ENCODE assay signal across 8 cellular contexts in the genomic region with DNA sequence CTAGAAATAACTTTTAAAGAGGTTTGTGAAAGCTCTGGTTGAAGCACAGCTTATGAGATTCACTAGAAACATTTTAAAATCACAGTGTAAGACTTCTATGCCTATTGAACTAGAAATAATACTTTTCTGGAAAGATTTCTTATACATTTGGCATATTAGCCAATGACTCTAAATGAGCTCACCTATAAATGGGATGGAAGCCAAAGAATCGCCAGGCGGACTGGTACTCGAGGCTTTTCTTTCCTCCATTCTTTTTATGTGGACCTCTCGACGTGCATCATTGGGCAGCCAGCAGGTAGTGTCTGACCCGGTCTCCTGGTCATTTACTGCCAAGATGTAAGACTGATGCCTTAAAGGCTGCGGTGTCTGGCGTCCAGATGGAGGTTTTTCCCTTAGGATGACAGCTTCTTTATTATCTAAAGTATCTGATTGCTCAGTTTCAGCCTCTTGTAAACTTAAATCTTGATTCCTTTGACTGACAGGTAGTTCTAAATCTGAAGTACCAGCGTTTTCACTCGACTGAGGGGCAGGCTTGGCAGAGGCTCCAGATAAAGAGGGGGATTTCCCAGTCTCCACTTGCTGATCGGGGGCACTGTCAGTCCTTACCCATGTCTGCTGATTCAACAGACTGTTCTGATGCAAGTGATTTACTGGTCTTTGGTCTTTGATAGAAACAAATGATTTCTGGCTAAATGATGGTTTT.
A peak's percentile ranks its signal among the peaks of the same experiment; 100 is the strongest.
DNase-seq lines count a peak whose midpoint lies in the region; ATAC-seq and TF ChIP-seq lines count a peak whose summit lies in the region.
"Not testable (repeated sequence)": the region's sequence is repeated elsewhere in the genome, so short reads cannot be mapped to it uniquely, and the experiment has no call there.

No MANE protein-coding gene starts in this region.

- POLR2A ChIA-PET in Caco-2 (lab: Charles Lee): not testable (repeated sequence)

- H3K27me3 Mint-ChIP-seq in Caco-2 (ENCODE audit: insufficient read depth, unreplicated experiment); activated T-helper 17 cell treated with anti-CD3 and anti-CD28 coated beads, Interleukin-2, amount 50 U/mL, for 72 hours; osteocyte (ENCODE audit: unreplicated experiment); type B pancreatic cell: not testable (repeated sequence)

- CTCF ChIA-PET in Caco-2 (lab: Charles Lee): not testable (repeated sequence)

- ATAC-seq in activated CD4-positive, CD25-positive, alpha-beta regulatory T cell treated with anti-CD3 and anti-CD28 coated beads, Interleukin-2, amount 50 U/mL, for 24 hours: peak; percentile 30 to 44
- peak; percentile 35 for ATAC-seq in activated T-helper 17 cell treated with anti-CD3 and anti-CD28 coated beads, Interleukin-2, amount 50 U/mL, for 72 hours (replicated peaks)

- TSS peak; percentile 23 for BruUV-seq in Caco-2 (replicated peaks; lab: Mats Ljungman, UMichigan)

- H3K36me3 ChIP-seq in Caco-2 (ENCODE audit: control insufficient read depth, insufficient read depth, low read length): not testable (repeated sequence)

- peaks cover 42% of the 10 kb centered on the region for H3K36me3 Mint-ChIP-seq in Caco-2 (ENCODE audit: insufficient read depth, unreplicated experiment)
- H3K36me3 Mint-ChIP-seq in activated T-helper 17 cell treated with anti-CD3 and anti-CD28 coated beads, Interleukin-2, amount 50 U/mL, for 72 hours (ENCODE audit: low read depth): not testable (repeated sequence)
- peaks cover 29% of the 10 kb centered on the region for H3K36me3 Mint-ChIP-seq in osteocyte (ENCODE audit: unreplicated experiment)
- H3K36me3 Mint-ChIP-seq in type B pancreatic cell: peaks cover 21% of the 10 kb centered on the region

- peak overlapping the region; percentile 26 for H3K4me3 Mint-ChIP-seq in Caco-2 (ENCODE audit: unreplicated experiment)
- not testable (repeated sequence) for H3K4me3 Mint-ChIP-seq in activated T-helper 17 cell treated with anti-CD3 and anti-CD28 coated beads, Interleukin-2, amount 50 U/mL, for 72 hours; osteocyte (ENCODE audit: unreplicated experiment); type B pancreatic cell

- not testable (repeated sequence) for H3K9me3 Mint-ChIP-seq in Caco-2 (ENCODE audit: unreplicated experiment); activated T-helper 17 cell treated with anti-CD3 and anti-CD28 coated beads, Interleukin-2, amount 50 U/mL, for 72 hours; osteocyte (ENCODE audit: unreplicated experiment); type B pancreatic cell

- H3K4me1 ChIP-seq in Caco-2: peaks cover 21% of the 10 kb centered on the region

- not testable (repeated sequence) for TF ChIP-seq CTCF in Caco-2 (IDR thresholded peaks at IDR 0.05; ENCODE audit: insufficient read depth in 1 of 2, low read depth in 1 of 2, low read length in 1 of 2, severe bottlenecking in 1 of 2, unreplicated experiment in 1 of 2); osteocyte (IDR thresholded peaks at IDR 0.05); type B pancreatic cell (conservative IDR thresholded peaks at IDR 0.05)

- not testable (repeated sequence) for H3K27me3 ChIP-seq in Caco-2 (replicated peaks; ENCODE audit: control insufficient read depth, insufficient read depth, low read length)

- H3K4me1 Mint-ChIP-seq in Caco-2 (ENCODE audit: low read depth, unreplicated experiment): peaks cover 17% of the 10 kb centered on the region
- peaks cover 12% of the 10 kb centered on the region for H3K4me1 Mint-ChIP-seq in activated T-helper 17 cell treated with anti-CD3 and anti-CD28 coated beads, Interleukin-2, amount 50 U/mL, for 72 hours
- peaks cover 20% of the 10 kb centered on the region for H3K4me1 Mint-ChIP-seq in osteocyte (ENCODE audit: unreplicated experiment)
- peaks cover 14% of the 10 kb centered on the region for H3K4me1 Mint-ChIP-seq in type B pancreatic cell (ENCODE audit: unreplicated experiment)

- peak overlapping the region; percentile 56 for H3K27ac Mint-ChIP-seq in Caco-2 (ENCODE audit: unreplicated experiment)
- H3K27ac Mint-ChIP-seq in activated T-helper 17 cell treated with anti-CD3 and anti-CD28 coated beads, Interleukin-2, amount 50 U/mL, for 72 hours: not testable (repeated sequence)
- peak overlapping the region; percentile 50 for H3K27ac Mint-ChIP-seq in osteocyte (ENCODE audit: unreplicated experiment)
- peak overlapping the region; percentile 29 for H3K27ac Mint-ChIP-seq in type B pancreatic cell

- intact Hi-C loops in Caco-2 (cut with micrococcal nuclease; ENCODE audit: unreplicated experiment): loop anchor here (2.0 kb wide), 1 partner anchor 333 kb away; the partner anchor contains the start of gene PRTFDC1

- not testable (repeated sequence) for DNase-seq in Caco-2; osteocyte (ENCODE audit: extremely low spot score, unreplicated experiment); type B pancreatic cell (ENCODE audit: extremely low spot score, unreplicated experiment)
- DNase-seq in NCI-H2029 (lab: John Stamatoyannopoulos, UW) (peak; percentile 4), cerebellar cortex (ENCODE audit: low spot score) (peak; percentile 56), left kidney (ENCODE audit: low read depth, low spot score) (peak; percentile 46)

- not testable (repeated sequence) for H3K4me3 ChIP-seq in Caco-2 (ENCODE audit: low read depth, low read length)

- H3K9me3 ChIP-seq in Caco-2: not testable (repeated sequence)
